In the genomic region with DNA sequence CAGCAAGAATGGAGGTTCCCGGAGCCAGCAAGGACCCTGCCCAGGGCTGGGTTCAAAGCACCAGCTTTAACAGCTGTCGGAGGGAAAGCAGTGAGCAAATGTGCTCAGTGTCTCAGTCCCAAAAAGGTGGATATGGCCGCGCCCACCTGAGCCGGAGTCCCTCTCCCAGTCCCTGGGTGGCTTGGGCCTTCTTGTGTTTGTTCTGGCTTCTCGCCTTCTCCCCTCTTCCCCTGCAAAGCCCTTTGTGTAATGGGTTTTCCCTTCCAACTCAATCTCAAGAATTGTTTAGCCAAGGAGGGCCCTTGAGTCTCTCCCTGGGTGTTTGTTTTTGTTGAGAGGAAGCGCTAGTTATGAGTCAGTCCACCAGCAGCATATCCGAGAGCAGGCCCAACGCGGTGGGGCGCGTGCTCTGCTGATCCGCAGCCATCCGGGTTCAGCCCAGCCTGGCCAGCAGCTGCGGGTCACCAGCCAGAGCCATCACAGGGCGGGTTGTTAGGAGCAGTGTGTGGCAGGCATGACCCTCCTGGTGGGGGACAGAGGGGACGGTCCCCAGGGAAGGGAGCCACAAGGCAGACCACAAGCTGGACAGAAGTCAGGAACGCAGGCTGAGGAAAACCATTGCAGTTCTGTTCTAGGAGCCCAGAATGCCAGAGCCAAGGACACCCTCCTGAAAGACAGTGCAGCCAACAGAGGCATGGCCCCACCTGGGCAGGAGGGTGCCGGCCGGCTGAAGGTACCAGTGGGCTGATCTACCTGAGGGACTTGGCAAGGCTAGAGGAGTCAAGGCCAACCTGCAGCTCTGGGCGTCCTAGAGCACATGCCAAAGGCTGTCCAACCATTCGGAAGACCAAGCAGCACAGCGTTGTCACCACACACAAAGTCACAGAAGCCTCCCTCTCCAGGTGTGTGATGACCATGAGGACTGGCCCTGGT, we compare ENCODE assay signal across 8 cellular contexts. TPM values are rescaled to one million over a fixed set of nuclear protein-coding genes. Genes with fewer than 3 reads are reported as not detected.
DNase-seq lines count a peak whose midpoint lies in the region; ATAC-seq and TF ChIP-seq lines count a peak whose summit lies in the region.

No MANE protein-coding gene starts in this region.

- no peak for TF ChIP-seq POLR2A in Peyer's patch (IDR thresholded peaks at IDR 0.05)

- TF ChIP-seq CTCF in Peyer's patch (IDR thresholded peaks at IDR 0.05) (no peak), foreskin fibroblast (IDR thresholded peaks at IDR 0.05; ENCODE audit: low read depth, low read length) (no peak), glutamatergic neuron (IDR thresholded peaks at IDR 0.05; ENCODE audit: partially characterized antibody, unreplicated experiment) (no peak)

- H3K4me1 ChIP-seq in Peyer's patch = peaks cover 0 to 50% (median 10%) of the 10 kb centered on the region in 4 donors

- no peak overlapping the region for H3K27ac Mint-ChIP-seq in glutamatergic neuron (ENCODE audit: unreplicated experiment)

- no peaks in the 10 kb centered on the region for H3K36me3 ChIP-seq in Peyer's patch

- ATAC-seq in GM21737 (IDR thresholded peaks at IDR 0.05; ENCODE audit: unreplicated experiment) = no peak
- no peak for ATAC-seq in HG03457 (IDR thresholded peaks at IDR 0.05; ENCODE audit: unreplicated experiment)

- H3K27ac ChIP-seq in Peyer's patch = peak overlapping the region; percentile 10 to 97 (median 91)

- H3K36me3 Mint-ChIP-seq in glutamatergic neuron (ENCODE audit: unreplicated experiment) = peaks cover 10% of the 10 kb centered on the region

- H3K9me3 Mint-ChIP-seq in glutamatergic neuron (ENCODE audit: unreplicated experiment) = peaks cover 1% of the 10 kb centered on the region

- H3K27me3 ChIP-seq in Peyer's patch = no peaks in the 10 kb centered on the region

- DNase-seq in DMS79 (lab: John Stamatoyannopoulos, UW) (peak; percentile 77), Peyer's patch (peak in 2 of 3 donors; percentile 47 to 69), foreskin fibroblast (peak; percentile 21 to 65), posterior vena cava (ENCODE audit: low spot score) (peak; percentile 88), glutamatergic neuron (no peak)
- DNase-seq in stimulated activated CD4-positive, alpha-beta T cell treated with anti-CD3 and anti-CD28 coated beads, Interleukin-15, amount 100 ng/mL, for 24 hours = no peak

- H3K4me3 ChIP-seq in Peyer's patch (no peak overlapping the region), foreskin fibroblast (ENCODE audit: low read depth in 1 of 2, low read length in 2 of 2) (no peak overlapping the region)

- H3K27me3 Mint-ChIP-seq in glutamatergic neuron (ENCODE audit: unreplicated experiment) = peaks cover 1% of the 10 kb centered on the region

- no peaks in the 10 kb centered on the region for H3K9me3 ChIP-seq in Peyer's patch

- H3K4me1 Mint-ChIP-seq in glutamatergic neuron (ENCODE audit: low read depth, unreplicated experiment) = peaks cover 10% of the 10 kb centered on the region

- intact Hi-C loops in posterior vena cava (cut with DNase I) = loop anchor here (1.0 to 10.0 kb wide), 2 partner anchors 45 to 91 kb away; no protein-coding TSS in a partner anchor

- H3K4me3 Mint-ChIP-seq in glutamatergic neuron (ENCODE audit: unreplicated experiment) = no peak overlapping the region

RNA-seq across cellular contexts. Expression of a gene that starts 21.3 kb away (rescaled TPM):
- not detected for total RNA-seq in Peyer's patch
- total RNA-seq in posterior vena cava = not detected
- not detected for total RNA-seq in glutamatergic neuron (ENCODE audit: unreplicated experiment)

RNA-seq across cellular contexts. Expression of a gene that starts 46.7 kb away (rescaled TPM):
- total RNA-seq in Peyer's patch (not detected), posterior vena cava (not detected), glutamatergic neuron (ENCODE audit: unreplicated experiment) (not detected)

Comparison
In these comparisons a context has a peak if more than half of its experiments do, and no peak if none do; other contexts are left out.
1. DNase-seq: peak in DMS79 (single experiment), Peyer's patch (2 of 3), foreskin fibroblast (2 of 2) and posterior vena cava (single experiment); none in stimulated activated CD4-positive, alpha-beta T cell treated with anti-CD3 and anti-CD28 coated beads, Interleukin-15, amount 100 ng/mL, for 24 hours (single experiment) and glutamatergic neuron (single experiment).